ENCODE assay signal across 8 cellular contexts in genomic region chr19:49875801-49876421, GRCh38. TPM values are rescaled to one million over a fixed set of nuclear protein-coding genes. Genes with fewer than 3 reads are reported as not detected.
DNase-seq lines count a peak whose midpoint lies in the region; FAIRE-seq and TF ChIP-seq lines count a peak whose summit lies in the region.

No MANE protein-coding gene starts in this region.

- H3K36me3 ChIP-seq in bronchial epithelial cell (ENCODE audit: control insufficient read depth, insufficient read depth, low read length): peaks cover 18% of the 10 kb centered on the region

- no peaks in the 10 kb centered on the region for H3K9me3 Mint-ChIP-seq in T-helper 2 cell treated with Interferon-gamma antibody and Interleukin-4, amounts not matched to agents 5 μg/mL and 100 μg/mL, for 36 hours

- no peaks in the 10 kb centered on the region for H3K27me3 Mint-ChIP-seq in T-helper 2 cell treated with Interferon-gamma antibody and Interleukin-4, amounts not matched to agents 5 μg/mL and 100 μg/mL, for 36 hours (ENCODE audit: low read depth)

- no peak overlapping the region for H3K27ac Mint-ChIP-seq in T-helper 2 cell treated with Interferon-gamma antibody and Interleukin-4, amounts not matched to agents 5 μg/mL and 100 μg/mL, for 36 hours

- peak overlapping the region; percentile 69 for H3K4me3 ChIP-seq in Jurkat, Clone E6-1 (ENCODE audit: low read length)
- peak overlapping the region; percentile 93 for H3K4me3 ChIP-seq in bronchial epithelial cell (ENCODE audit: low read depth, low read length)

- peaks cover 21% of the 10 kb centered on the region for H3K4me1 Mint-ChIP-seq in T-helper 2 cell treated with Interferon-gamma antibody and Interleukin-4, amounts not matched to agents 5 μg/mL and 100 μg/mL, for 36 hours (ENCODE audit: low read depth)

- peaks cover 7% of the 10 kb centered on the region for H3K36me3 Mint-ChIP-seq in T-helper 2 cell treated with Interferon-gamma antibody and Interleukin-4, amounts not matched to agents 5 μg/mL and 100 μg/mL, for 36 hours (ENCODE audit: low read depth)

- TF ChIP-seq CTCF in bronchial epithelial cell (IDR thresholded peaks at IDR 0.05; ENCODE audit: insufficient read depth, low read length, severe bottlenecking): no peak

- H3K27me3 ChIP-seq in bronchial epithelial cell (ENCODE audit: control insufficient read depth, insufficient read depth, low read length): no peaks in the 10 kb centered on the region

- no peak overlapping the region for H3K4me3 Mint-ChIP-seq in T-helper 2 cell treated with Interferon-gamma antibody and Interleukin-4, amounts not matched to agents 5 μg/mL and 100 μg/mL, for 36 hours

- peak; percentile 23 for DNase-seq in COR-L47 (lab: John Stamatoyannopoulos, UW)
- DNase-seq in Jurkat, Clone E6-1 (ENCODE audit: low read depth, low spot score): no peak
- peak; percentile 51 for DNase-seq in T-helper 2 cell treated with Interferon-gamma antibody and Interleukin-4, amounts not matched to agents 5 μg/mL and 100 μg/mL, for 36 hours (ENCODE audit: low spot score)
- DNase-seq in bronchial epithelial cell (ENCODE audit: low read depth): no peak
- peak; percentile 17 for DNase-seq in kidney glomerular epithelial cell (lab: John Stamatoyannopoulos, UW)
- peak; percentile 58 for DNase-seq in stimulated activated CD4-positive, alpha-beta T cell treated with anti-CD3 and anti-CD28 coated beads, Interleukin-4, amount 100 ng/mL, for 1 hour
- no peak for DNase-seq in cortex of kidney (lab: John Stamatoyannopoulos, UW)
- DNase-seq in islet precursor cell: no peak

- FAIRE-seq in bronchial epithelial cell (lab: Jason Lieb, UNC): no peak

RNA-seq across cellular contexts. Expression of gene AKT1S1, which starts 1.2 kb away (rescaled TPM):
- 13.8 TPM for polyA plus RNA-seq in Jurkat, Clone E6-1 (2012; ENCODE audit: insufficient read depth, insufficient read length)
- total RNA-seq in bronchial epithelial cell: 3.7 and 7.4 TPM in 2 replicates

RNA-seq across cellular contexts. Expression of gene TBC1D17, which starts 1.6 kb away (rescaled TPM):
- 20.1 TPM for polyA plus RNA-seq in Jurkat, Clone E6-1 (2012; ENCODE audit: insufficient read depth, insufficient read length)
- total RNA-seq in bronchial epithelial cell: 2.1 and 3.1 TPM in 2 replicates

RNA-seq across cellular contexts. Expression of gene PNKP, which starts 8.5 kb away (rescaled TPM):
- 75.9 TPM for polyA plus RNA-seq in Jurkat, Clone E6-1 (2012; ENCODE audit: insufficient read depth, insufficient read length)
- 26.8 and 37.9 TPM in 2 replicates for total RNA-seq in bronchial epithelial cell

RNA-seq across cellular contexts. Expression of gene IL4I1, which starts 20.8 kb away (rescaled TPM):
- 1.1 TPM for polyA plus RNA-seq in Jurkat, Clone E6-1 (2012; ENCODE audit: insufficient read depth, insufficient read length)
- total RNA-seq in bronchial epithelial cell: under 0.01 and 0.26 TPM in 2 replicates

RNA-seq across cellular contexts. Expression of gene PTOV1, which starts 25.0 kb away (rescaled TPM):
- polyA plus RNA-seq in Jurkat, Clone E6-1 (2012; ENCODE audit: insufficient read depth, insufficient read length): 232 TPM
- total RNA-seq in bronchial epithelial cell: 20.5 and 23.6 TPM in 2 replicates

Comparison
In these comparisons a context has a peak if more than half of its experiments do, and no peak if none do; other contexts are left out.
1. DNase-seq: peak in COR-L47 (single experiment), T-helper 2 cell treated with Interferon-gamma antibody and Interleukin-4, amounts not matched to agents 5 μg/mL and 100 μg/mL, for 36 hours (single experiment), kidney glomerular epithelial cell (single experiment) and stimulated activated CD4-positive, alpha-beta T cell treated with anti-CD3 and anti-CD28 coated beads, Interleukin-4, amount 100 ng/mL, for 1 hour (single experiment); none in Jurkat, Clone E6-1 (single experiment), bronchial epithelial cell (single experiment), cortex of kidney (single experiment) and islet precursor cell (single experiment).